8 cellular contexts compared by ENCODE assay signal in genomic region chr12:96035283-96036236, GRCh38. TPM values are rescaled to one million over a fixed set of nuclear protein-coding genes. Genes with fewer than 3 reads are reported as not detected.
DNase-seq lines count a peak whose midpoint lies in the region; ATAC-seq, FAIRE-seq and TF ChIP-seq lines count a peak whose summit lies in the region.

Gene LTA4H (minus strand): TSS chr12:96035587. CDS start chr12:96035519, 68 bp downstream.

- H3K9me3 Mint-ChIP-seq in Caco-2 (ENCODE audit: unreplicated experiment) (no peaks in the 10 kb centered on the region), endodermal cell (no peaks in the 10 kb centered on the region)

- H3K4me1 ChIP-seq in Caco-2 (peaks cover 10% of the 10 kb centered on the region), endodermal cell (ENCODE audit: control insufficient read depth, insufficient read depth, low read length) (no peaks in the 10 kb centered on the region), mesenchymal stem cell (ENCODE audit: control insufficient read depth, insufficient read depth, low read depth, low read length) (peaks cover 2% of the 10 kb centered on the region)

- CTCF ChIA-PET in Caco-2 (lab: Charles Lee) = interaction anchor here (0.5 to 0.9 kb wide), 2 partner anchors 179 to 180 kb away, joined by 3 to 4 read pairs; no protein-coding TSS in a partner anchor

- H3K4ac ChIP-seq in mesenchymal stem cell (ENCODE audit: low read depth in 1 of 2, low read length in 2 of 2) = peak within 1 kb of the TSS; percentile 18 to 70

- no peak within 1 kb of the TSS for H3K4me3 Mint-ChIP-seq in Caco-2 (ENCODE audit: unreplicated experiment)
- H3K4me3 Mint-ChIP-seq in endodermal cell = no peak within 1 kb of the TSS

- H3K9me3 ChIP-seq in Caco-2 = no peaks in the 10 kb centered on the region
- H3K9me3 ChIP-seq in endodermal cell (ENCODE audit: control insufficient read depth, low read length) = no peaks in the 10 kb centered on the region
- no peaks in the 10 kb centered on the region for H3K9me3 ChIP-seq in mesenchymal stem cell (ENCODE audit: control insufficient read depth, low read length)

- FAIRE-seq in HTR-8/SVneo (lab: Jason Lieb, UNC) = peak; percentile 66

- H4K8ac ChIP-seq in mesenchymal stem cell (ENCODE audit: low read length) = peak within 1 kb of the TSS; percentile 48

- no peaks in the 10 kb centered on the region for H3K4me1 Mint-ChIP-seq in Caco-2 (ENCODE audit: low read depth, unreplicated experiment)
- H3K4me1 Mint-ChIP-seq in endodermal cell = peaks cover 17% of the 10 kb centered on the region

- H2BK12ac ChIP-seq in mesenchymal stem cell (ENCODE audit: low read length in 2 of 2) = peak within 1 kb of the TSS in 1 of 2 experiments; percentile 40

- intact Hi-C loops in Caco-2 (cut with micrococcal nuclease; ENCODE audit: unreplicated experiment) = loop anchor here (1.0 kb wide), 1 partner anchor 180 kb away; no protein-coding TSS in a partner anchor

- H3K27ac Mint-ChIP-seq in Caco-2 (ENCODE audit: unreplicated experiment) = no peak within 1 kb of the TSS
- H3K27ac Mint-ChIP-seq in endodermal cell = no peak within 1 kb of the TSS

- H3K36me3 Mint-ChIP-seq in Caco-2 (ENCODE audit: insufficient read depth, unreplicated experiment) = no peaks in the 10 kb centered on the region
- H3K36me3 Mint-ChIP-seq in endodermal cell (ENCODE audit: low read depth) = no peaks in the 10 kb centered on the region

- H3K27me3 ChIP-seq in Caco-2 (replicated peaks; ENCODE audit: control insufficient read depth, insufficient read depth, low read length) = no peaks in the 10 kb centered on the region
- H3K27me3 ChIP-seq in endodermal cell (ENCODE audit: control insufficient read depth, insufficient read depth, low read length, poor library complexity, severe bottlenecking) = no peaks in the 10 kb centered on the region
- no peaks in the 10 kb centered on the region for H3K27me3 ChIP-seq in mesenchymal stem cell (ENCODE audit: control insufficient read depth in 1 of 2, insufficient read depth in 1 of 2, low read length in 2 of 2)

- H3K18ac ChIP-seq in mesenchymal stem cell (ENCODE audit: low read depth in 1 of 2, low read length in 2 of 2) = peak within 1 kb of the TSS; percentile 30 to 83

- H3K9ac ChIP-seq in endodermal cell (ENCODE audit: extremely low read depth, low read length, poor library complexity, severe bottlenecking) = peak within 1 kb of the TSS; percentile 43
- H3K9ac ChIP-seq in mesenchymal stem cell (ENCODE audit: low read length) = peak within 1 kb of the TSS; percentile 84

- H2AK5ac ChIP-seq in mesenchymal stem cell (ENCODE audit: low read length, severe bottlenecking) = no peak within 1 kb of the TSS

- H3K27me3 Mint-ChIP-seq in Caco-2 (ENCODE audit: insufficient read depth, unreplicated experiment) = no peaks in the 10 kb centered on the region
- H3K27me3 Mint-ChIP-seq in endodermal cell (ENCODE audit: insufficient read depth) = no peaks in the 10 kb centered on the region

- peaks cover 4% of the 10 kb centered on the region for H3K79me1 ChIP-seq in mesenchymal stem cell (replicated peaks; ENCODE audit: low read length, poor library complexity, severe bottlenecking)

- H2BK120ac ChIP-seq in mesenchymal stem cell (ENCODE audit: low read depth, low read length) = peak within 1 kb of the TSS; percentile 66

- POLR2A ChIA-PET in Caco-2 (lab: Charles Lee) = no interaction called here

- peak within 1 kb of the TSS in 1 of 2 experiments; percentile 81 for H3K14ac ChIP-seq in mesenchymal stem cell (ENCODE audit: low read length in 2 of 2)

- 0% methylated on average over 24 to 55 of the region's 55 CpGs for WGBS in endodermal cell (ENCODE audit: insufficient coverage in 1 of 2, insufficient read length in 1 of 2), 2 experiments
- under 1% methylated on average over 52 of the region's 55 CpGs for WGBS in mesenchymal stem cell

- H2BK5ac ChIP-seq in mesenchymal stem cell (ENCODE audit: low read depth, low read length, poor library complexity, severe bottlenecking) = no peak within 1 kb of the TSS

- H3K4me3 ChIP-seq in Caco-2 (ENCODE audit: low read depth, low read length) (peak within 1 kb of the TSS; percentile 62), endodermal cell (ENCODE audit: low read length) (peak within 1 kb of the TSS; percentile 97), mesenchymal stem cell (ENCODE audit: insufficient read depth in 1 of 2, low read depth in 1 of 2, low read length in 2 of 2) (peak within 1 kb of the TSS; percentile 94)

- H4K91ac ChIP-seq in mesenchymal stem cell (ENCODE audit: low read length) = no peak within 1 kb of the TSS

- TF ChIP-seq CTCF in Caco-2 (IDR thresholded peaks at IDR 0.05; ENCODE audit: insufficient read depth in 1 of 2, low read depth in 1 of 2, low read length in 1 of 2, severe bottlenecking in 1 of 2, unreplicated experiment in 1 of 2) (no peak), endodermal cell (conservative IDR thresholded peaks at IDR 0.05) (no peak)

- BruUV-seq in Caco-2 (replicated peaks; lab: Mats Ljungman, UMichigan) = no TSS peak

- H2BK15ac ChIP-seq in mesenchymal stem cell (ENCODE audit: low read depth, poor library complexity, severe bottlenecking) = no peak within 1 kb of the TSS

- peak; percentile 86 for ATAC-seq in GM21381 (IDR thresholded peaks at IDR 0.05; ENCODE audit: unreplicated experiment)

- H3K27ac ChIP-seq in endodermal cell (ENCODE audit: low read depth, low read length) (no peak within 1 kb of the TSS), mesenchymal stem cell (ENCODE audit: low read length, poor library complexity, severe bottlenecking) (peak within 1 kb of the TSS; percentile 73)

- DNase-seq in Caco-2 (peak; percentile 95 to 98), HTR-8/SVneo (ENCODE audit: insufficient read length, low spot score) (peak; percentile 92), NOMO-1 treated with DMSO at 0.1 percent for 48 hours (lab: John Stamatoyannopoulos, UW; ENCODE audit: unreplicated experiment) (peak; percentile 100), endodermal cell (peak; percentile 100), mesenchymal stem cell (peak; percentile 98)
- DNase-seq in activated CD8-positive, alpha-beta memory T cell treated with anti-CD3 and anti-CD28 coated beads for 4 hours (ENCODE audit: low read depth in 2 of 2) = peak; percentile 93 to 95
- peak; percentile 90 for DNase-seq in stimulated activated CD8-positive, alpha-beta memory T cell treated with anti-CD3 and anti-CD28 coated beads, Interleukin-12 subunit alpha, Interleukin-12 subunit beta, amount 100 ng/mL, for 4 hours (ENCODE audit: low read depth)

- H3K36me3 ChIP-seq in Caco-2 (ENCODE audit: control insufficient read depth, insufficient read depth, low read length) (no peaks in the 10 kb centered on the region), endodermal cell (ENCODE audit: control insufficient read depth, insufficient read depth, low read length) (no peaks in the 10 kb centered on the region), mesenchymal stem cell (ENCODE audit: control insufficient read depth in 1 of 2, insufficient read depth in 2 of 2, low read depth in 1 of 2, low read length in 2 of 2) (no peaks in the 10 kb centered on the region)

- peak within 1 kb of the TSS in 1 of 2 experiments; percentile 72 for H3K23ac ChIP-seq in mesenchymal stem cell (ENCODE audit: low read length in 2 of 2)

- H3K4me2 ChIP-seq in mesenchymal stem cell (ENCODE audit: low read length, poor library complexity, severe bottlenecking) = peak within 1 kb of the TSS; percentile 89

- peak within 1 kb of the TSS; percentile 98 for H2AFZ ChIP-seq in mesenchymal stem cell (ENCODE audit: low read depth, low read length)

RNA-seq across cellular contexts. Expression of gene LTA4H, which starts in this region (rescaled TPM):
- total RNA-seq in Caco-2 (2022) = 56.7 and 61.9 TPM in 2 replicates
- total RNA-seq in endodermal cell = 100 to 1,000 TPM; 112 to 141 TPM
- 132 TPM for polyA plus RNA-seq in endodermal cell (2013, experiment 1 of 2)
- polyA plus RNA-seq in endodermal cell (2013, experiment 2 of 2) = 110 TPM
- 80.6 TPM for polyA plus RNA-seq in mesenchymal stem cell (2013, experiment 1 of 2)
- polyA plus RNA-seq in mesenchymal stem cell (2013, experiment 2 of 2) = 84.4 TPM
